9 cellular contexts compared by ENCODE assay signal in the genomic region with DNA sequence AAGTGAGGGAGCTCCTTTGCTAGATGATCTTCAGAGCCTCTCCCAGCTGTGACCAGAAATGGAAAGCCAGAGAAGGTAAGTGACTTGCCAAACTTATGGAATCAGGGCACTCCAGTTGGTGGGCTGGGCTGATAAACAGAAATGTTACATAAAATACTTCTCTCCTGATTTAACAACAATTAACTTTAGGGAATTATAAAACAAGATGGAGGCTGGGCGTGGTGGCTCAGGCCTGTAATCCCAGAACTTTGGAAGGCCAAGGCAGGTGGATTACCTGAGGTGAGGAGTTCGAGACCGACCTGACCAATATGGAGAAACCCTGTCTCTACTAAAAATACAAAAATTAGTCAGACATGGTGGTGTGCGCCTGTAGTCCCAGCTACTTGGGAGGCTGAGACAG. TPM values are rescaled to one million over a fixed set of nuclear protein-coding genes. Genes with fewer than 3 reads are reported as not detected.
A peak's percentile ranks its signal among the peaks of the same experiment; 100 is the strongest.
DNase-seq lines count a peak whose midpoint lies in the region; ATAC-seq and TF ChIP-seq lines count a peak whose summit lies in the region.
"Had no signal": no experiment of that assay in that cellular context is flagged by ENCODE, and none has a peak within 500 bp of the region (broad histone marks: within the 10 kb centered on the region; RNA-seq: fewer than 3 reads in every experiment).

No MANE protein-coding gene starts in this region.

- H3K27ac ChIP-seq in BLaER1 (peak overlapping the region; percentile 78), HUES64 (ENCODE audit: low read depth, low read length) (no peak overlapping the region)

- peaks cover 29% of the 10 kb centered on the region for H3K36me3 Mint-ChIP-seq in natural killer cell treated with Interleukin-12 subunit alpha and Interleukin-12 subunit beta and Interleukin-15 and Interleukin-18, amount 100 ng/mL, for 72 hours

- ATAC-seq in natural killer cell treated with Interleukin-12 subunit alpha and Interleukin-12 subunit beta and Interleukin-15 and Interleukin-18, amount 100 ng/mL, for 72 hours: no peak
- ATAC-seq in HG03280 (IDR thresholded peaks at IDR 0.05; ENCODE audit: unreplicated experiment) (no peak), HG03095 (IDR thresholded peaks at IDR 0.05; ENCODE audit: unreplicated experiment) (no peak), HG03442 (IDR thresholded peaks at IDR 0.05; ENCODE audit: unreplicated experiment) (no peak)

- peak overlapping the region; percentile 92 to 96 for H3K27ac Mint-ChIP-seq in natural killer cell treated with Interleukin-12 subunit alpha and Interleukin-12 subunit beta and Interleukin-15 and Interleukin-18, amount 100 ng/mL, for 72 hours

- H3K4me3 Mint-ChIP-seq in natural killer cell treated with Interleukin-12 subunit alpha and Interleukin-12 subunit beta and Interleukin-15 and Interleukin-18, amount 100 ng/mL, for 72 hours: peak overlapping the region; percentile 96

- WGBS in HUES64: 95% methylated on average over 4 of the region's 4 CpGs

- DNase-seq in astrocyte of the cerebellum (ENCODE audit: low read depth) (no peak), NCI-H1436 (lab: John Stamatoyannopoulos, UW) (no peak)
- no peak for DNase-seq in natural killer cell treated with Interleukin-12 subunit alpha and Interleukin-12 subunit beta and Interleukin-15 and Interleukin-18, amount 100 ng/mL, for 72 hours (ENCODE audit: low spot score)
- DNase-seq: activated gamma-delta T cell had no signal

- peaks cover 41% of the 10 kb centered on the region for H4K20me1 ChIP-seq in BLaER1

- H3K36me3 ChIP-seq in BLaER1 (peaks cover 30% of the 10 kb centered on the region), HUES64 (ENCODE audit: insufficient read depth, low read length) (peaks cover 29% of the 10 kb centered on the region)

- TF ChIP-seq CTCF in astrocyte of the cerebellum (IDR thresholded peaks at IDR 0.05; ENCODE audit: low read depth, low read length, missing control alignments): no peak

- H3K4me3 ChIP-seq in BLaER1: peak overlapping the region; percentile 99
- H3K4me3 ChIP-seq in HUES64 (ENCODE audit: low read length): peak overlapping the region; percentile 92
- H3K4me3 ChIP-seq in astrocyte of the cerebellum (ENCODE audit: low read depth, low read length): peak overlapping the region; percentile 75

- H3K9ac ChIP-seq in BLaER1: peak overlapping the region; percentile 94
- H3K9ac ChIP-seq in HUES64 (ENCODE audit: low read depth, low read length): no peak overlapping the region

- in situ Hi-C loops in astrocyte of the cerebellum (cut with HindIII; ENCODE audit: low sequenced_read_pairs): no loop called here

- H3K4me2 ChIP-seq in BLaER1: peak overlapping the region; percentile 84

- no peaks in the 10 kb centered on the region for H3K27me3 ChIP-seq in BLaER1
- H3K27me3 ChIP-seq in HUES64 (ENCODE audit: insufficient read depth, low read length): no peaks in the 10 kb centered on the region

- H3K4me1 ChIP-seq in BLaER1 (peaks cover 25% of the 10 kb centered on the region), HUES64 (ENCODE audit: insufficient read depth, low read length) (peaks cover 4% of the 10 kb centered on the region; the same call in 1 of the 2 replicates)

- H3K9me3 ChIP-seq in BLaER1 (no peaks in the 10 kb centered on the region), HUES64 (ENCODE audit: insufficient read depth, low read depth, low read length) (no peaks in the 10 kb centered on the region)

- H3K27me3 Mint-ChIP-seq in natural killer cell treated with Interleukin-12 subunit alpha and Interleukin-12 subunit beta and Interleukin-15 and Interleukin-18, amount 100 ng/mL, for 72 hours: peaks cover 18 to 33% of the 10 kb centered on the region in 2 donors

- H3K4me1 Mint-ChIP-seq in natural killer cell treated with Interleukin-12 subunit alpha and Interleukin-12 subunit beta and Interleukin-15 and Interleukin-18, amount 100 ng/mL, for 72 hours (ENCODE audit: low read depth in 2 of 2): peaks cover 39 to 45% of the 10 kb centered on the region in 2 donors

- H3K9me3 Mint-ChIP-seq in natural killer cell treated with Interleukin-12 subunit alpha and Interleukin-12 subunit beta and Interleukin-15 and Interleukin-18, amount 100 ng/mL, for 72 hours: no peaks in the 10 kb centered on the region

RNA-seq across cellular contexts. Expression of gene MED10, which starts 0.9 kb away (rescaled TPM):
- polyA plus RNA-seq in HUES64 (2013, experiment 1 of 2): 20.8 TPM
- polyA plus RNA-seq in HUES64 (2013, experiment 2 of 2): 21.2 TPM
- total RNA-seq in natural killer cell treated with Interleukin-12 subunit alpha and Interleukin-12 subunit beta and Interleukin-15 and Interleukin-18, amount 100 ng/mL, for 72 hours: 10 to 100 TPM; 49.9 to 55.8 TPM
